8 cellular contexts compared by ENCODE assay signal in genomic region chr10:72297281-72297967, GRCh38. TPM values are rescaled to one million over a fixed set of nuclear protein-coding genes. Genes with fewer than 3 reads are reported as not detected.
A peak's percentile ranks its signal among the peaks of the same experiment; 100 is the strongest.
DNase-seq lines count a peak whose midpoint lies in the region; ATAC-seq and TF ChIP-seq lines count a peak whose summit lies in the region.

No MANE protein-coding gene starts in this region.

- no peaks in the 10 kb centered on the region for H3K9me3 Mint-ChIP-seq in natural killer cell

- peak; percentile 94 for DNase-seq in NOMO-1 treated with dmso at 0.1 percent for 144 hours (lab: John Stamatoyannopoulos, UW; ENCODE audit: unreplicated experiment)
- DNase-seq in activated T-cell treated with anti-CD3 and anti-CD28 coated beads for 1 hour (ENCODE audit: low read depth), result peak; percentile 87
- peak; percentile 91 for DNase-seq in natural killer cell
- DNase-seq in stimulated activated naive CD8-positive, alpha-beta T cell treated with anti-CD3 and anti-CD28 coated beads, Interleukin-15, Interleukin-2, amounts not matched to agents 100 U/mL and 50 U/mL, for 24 hours, result peak; percentile 95
- no peak for DNase-seq in NCI-H526 (lab: John Stamatoyannopoulos, UW)

- H3K4me3 ChIP-seq in GM12875 (ENCODE audit: low read depth, low read length), result peak overlapping the region; percentile 88

- TF ChIP-seq CTCF in GM12875 (IDR thresholded peaks at IDR 0.05; ENCODE audit: borderline replicate concordance, insufficient read depth, low read depth, low read length), result no peak
- no peak for TF ChIP-seq CTCF in natural killer cell (IDR thresholded peaks at IDR 0.05)

- ATAC-seq in HG02678 (IDR thresholded peaks at IDR 0.05; ENCODE audit: unreplicated experiment) (peak; percentile 63), esophagus mucosa (peak; percentile 57), natural killer cell (peak; percentile 72 to 90 (median 81))
- peak; percentile 62 for ATAC-seq in stimulated activated naive CD8-positive, alpha-beta T cell treated with anti-CD3 and anti-CD28 coated beads, Interleukin-15, Interleukin-2, amounts not matched to agents 100 U/mL and 50 U/mL, for 24 hours

- H3K27ac Mint-ChIP-seq in natural killer cell, result peak overlapping the region; percentile 97 to 99

- peaks cover 41 to 65% of the 10 kb centered on the region in 2 donors for H3K4me1 Mint-ChIP-seq in natural killer cell

- peak overlapping the region; percentile 89 for H3K4me3 Mint-ChIP-seq in natural killer cell

- no peaks in the 10 kb centered on the region for H3K36me3 Mint-ChIP-seq in natural killer cell

- no peaks in the 10 kb centered on the region for H3K27me3 Mint-ChIP-seq in natural killer cell (ENCODE audit: low read depth in 2 of 2)

- intact Hi-C loops in natural killer cell (cut with micrococcal nuclease), result loop anchor here (1.0 to 2.0 kb wide), 6 partner anchors 23 to 49 kb away; no protein-coding TSS in a partner anchor

RNA-seq across cellular contexts. Expression of gene DDIT4, which starts 23.7 kb away (rescaled TPM):
- total RNA-seq in esophagus mucosa (417 TPM), natural killer cell (100 to 1,000 TPM; 174 to 232 (median 200) TPM)

RNA-seq across cellular contexts. Expression of gene DNAJB12, which starts 57.3 kb away (rescaled TPM):
- total RNA-seq in esophagus mucosa (21.6 TPM), natural killer cell (10 to 100 TPM; 47.3 to 54.2 (median 48.7) TPM)

Comparison
In these comparisons a context has a peak if more than half of its experiments do, and no peak if none do; other contexts are left out.
1. DNase-seq: peak in NOMO-1 treated with dmso at 0.1 percent for 144 hours (single experiment), activated T-cell treated with anti-CD3 and anti-CD28 coated beads for 1 hour (single experiment), natural killer cell (single experiment) and stimulated activated naive CD8-positive, alpha-beta T cell treated with anti-CD3 and anti-CD28 coated beads, Interleukin-15, Interleukin-2, amounts not matched to agents 100 U/mL and 50 U/mL, for 24 hours (single experiment); none in NCI-H526 (0 of 2).
2. Peak in every context shown above with its lines, with median percentiles within 50 percentile points of each other: ATAC-seq.